11 cellular contexts compared by ENCODE assay signal in the genomic region with DNA sequence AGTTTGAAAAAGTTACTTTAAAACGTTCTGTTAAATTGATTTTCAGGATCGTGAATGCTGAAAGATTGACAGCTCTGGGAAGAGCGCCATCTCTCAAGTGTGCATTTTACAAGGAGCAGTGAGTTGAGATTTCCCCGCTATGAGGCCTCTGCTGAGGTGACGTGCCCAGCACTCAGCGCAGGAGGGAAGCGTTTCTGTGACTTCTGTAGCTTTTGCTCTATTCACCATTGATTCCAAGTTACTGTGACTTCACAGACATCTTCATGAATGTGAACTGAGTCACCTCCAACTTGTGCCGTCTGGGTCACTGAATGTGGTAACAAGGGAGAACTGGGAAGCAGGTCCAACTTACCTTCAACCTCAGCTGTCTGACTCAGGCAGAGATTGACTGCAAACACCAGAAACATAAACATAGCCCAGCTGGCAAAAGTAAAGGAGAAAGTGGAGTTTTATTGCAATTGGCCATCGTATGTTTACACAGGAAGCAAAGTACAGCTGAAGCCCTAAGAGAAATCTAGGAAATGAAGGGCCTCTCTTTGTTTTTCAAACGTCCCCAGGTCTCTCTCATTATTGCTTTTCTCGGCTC.
DNase-seq lines count a peak whose midpoint lies in the region; TF ChIP-seq lines count a peak whose summit lies in the region.
"Had no signal": no experiment of that assay in that cellular context is flagged by ENCODE, and none has a peak within 500 bp of the region (broad histone marks: within the 10 kb centered on the region; RNA-seq: fewer than 3 reads in every experiment).

No MANE protein-coding gene starts in this region.

- no peak overlapping the region for H4K8ac ChIP-seq in mesendoderm (ENCODE audit: low read depth, low read length)

- TF ChIP-seq CTCF in AG04450 (IDR thresholded peaks at IDR 0.05; ENCODE audit: low read depth, low read length) (no peak), brain microvascular endothelial cell (IDR thresholded peaks at IDR 0.05; ENCODE audit: low read depth, low read length, missing control alignments) (peak; percentile 30), liver (IDR thresholded peaks at IDR 0.05; ENCODE audit: low read depth, low read length, missing input control) (no peak), dorsolateral prefrontal cortex (IDR thresholded peaks at IDR 0.05 in 54 of 56, conservative IDR thresholded peaks at IDR 0.05 in 2 of 56; ENCODE audit: low read depth in 1 of 56, partially characterized antibody in 56 of 56) (no peak)

- H3K36me3 ChIP-seq in brain microvascular endothelial cell (replicated peaks): no peaks in the 10 kb centered on the region
- H3K36me3 ChIP-seq in liver (ENCODE audit: control insufficient read depth in 4 of 4, insufficient read depth in 3 of 4, low read depth in 1 of 4, low read length in 3 of 4): no peaks in the 10 kb centered on the region
- no peaks in the 10 kb centered on the region for H3K36me3 ChIP-seq in mesendoderm (ENCODE audit: control insufficient read depth, insufficient read depth, low read length)

- no peak overlapping the region for H2BK15ac ChIP-seq in mesendoderm (replicated peaks; ENCODE audit: low read depth)

- WGBS in liver: 52% methylated on average over 11 of the region's 11 CpGs
- WGBS in mesendoderm (ENCODE audit: extremely low coverage, insufficient coverage, low lambda C conversion rate): no CpG with 5 or more reads among the region's 11 CpGs

- no peak overlapping the region for H2BK5ac ChIP-seq in mesendoderm (ENCODE audit: low read length)

- no peak overlapping the region for H3K18ac ChIP-seq in mesendoderm (ENCODE audit: low read length)

- H3K4me1 ChIP-seq in liver (ENCODE audit: control insufficient read depth in 4 of 4, insufficient read depth in 4 of 4, low read length in 3 of 4): no peaks in the 10 kb centered on the region
- no peaks in the 10 kb centered on the region for H3K4me1 ChIP-seq in mesendoderm (ENCODE audit: control insufficient read depth, low read depth, low read length)

- in situ Hi-C loops in brain microvascular endothelial cell (cut with HindIII; ENCODE audit: low pct_ligation_motif_present, low sequenced_read_pairs): no loop called here

- H3K27ac ChIP-seq in AG04450 (ENCODE audit: low read depth, low read length) (no peak overlapping the region), brain microvascular endothelial cell (peak overlapping the region; percentile 69), liver (ENCODE audit: low read depth in 1 of 2, low read length in 2 of 2) (no peak overlapping the region), mesendoderm (ENCODE audit: low read depth, low read length) (no peak overlapping the region), dorsolateral prefrontal cortex (no peak overlapping the region)

- POLR2A ChIA-PET in AG04450 (lab: Yijun Ruan, JAX) (no interaction called here), HEK293T (lab: Yijun Ruan, JAX) (interaction anchor here (0.7 to 0.9 kb wide), 2 partner anchors 12 to 38 kb away, joined by 3 read pairs; no protein-coding TSS in a partner anchor)

- TF ChIP-seq RAD21 in liver (IDR thresholded peaks at IDR 0.05): peak; percentile 11 to 28

- no peak overlapping the region for H2BK120ac ChIP-seq in mesendoderm (ENCODE audit: low read depth, low read length)

- H2AK5ac ChIP-seq in mesendoderm (ENCODE audit: low read length): no peak overlapping the region

- H3K4me2 ChIP-seq in mesendoderm (ENCODE audit: low read length): no peak overlapping the region

- H3K23ac ChIP-seq in mesendoderm (ENCODE audit: low read length): no peak overlapping the region

- no peak overlapping the region for H3K56ac ChIP-seq in mesendoderm (ENCODE audit: low read length)

- H3K4ac ChIP-seq in mesendoderm (ENCODE audit: low read depth, low read length): no peak overlapping the region

- DNase-seq in AG04450 (ENCODE audit: low read depth, low spot score) (peak; percentile 6), HEK293T (ENCODE audit: extremely low spot score) (peak; percentile 15), brain microvascular endothelial cell (peak; percentile 86), mesendoderm (no peak), COLO829 (ENCODE audit: low spot score) (no peak), dorsolateral prefrontal cortex (no peak)
- no peak for DNase-seq in activated naive CD4-positive, alpha-beta T cell treated with Interleukin-2 at 50 U/mL for 16 hours
- DNase-seq: activated gamma-delta T cell; erythroblast; stimulated activated CD4-positive, alpha-beta T cell treated with anti-CD3 and anti-CD28 coated beads, Interleukin-15, amount 100 ng/mL, for 24 hours had no signal

- H3K9ac ChIP-seq in liver (ENCODE audit: low read depth in 1 of 2, low read length in 2 of 2) (no peak overlapping the region), mesendoderm (ENCODE audit: low read length) (no peak overlapping the region)

- no peaks in the 10 kb centered on the region for H3K79me1 ChIP-seq in mesendoderm (ENCODE audit: low read length)

- intact Hi-C loops in dorsolateral prefrontal cortex (cut with DNase I): no loop called here

- H3K9me3 ChIP-seq in AG04450 (ENCODE audit: control insufficient read depth, insufficient read depth, low read length) (no peaks in the 10 kb centered on the region), liver (ENCODE audit: control insufficient read depth in 4 of 4, low read length in 3 of 4) (no peaks in the 10 kb centered on the region)

- H3K4me3 ChIP-seq in AG04450 (ENCODE audit: low read depth, low read length) (no peak overlapping the region), brain microvascular endothelial cell (ENCODE audit: low read depth, low read length) (no peak overlapping the region), liver (ENCODE audit: low read depth in 1 of 3, low read length in 3 of 3) (no peak overlapping the region), mesendoderm (ENCODE audit: low read length) (no peak overlapping the region), dorsolateral prefrontal cortex (no peak overlapping the region)

- no peak overlapping the region for H4K5ac ChIP-seq in mesendoderm (ENCODE audit: low read length)

- CTCF ChIA-PET in AG04450 (lab: Charles Lee) (no interaction called here), HEK293T (lab: Yijun Ruan, JAX) (interaction anchor here (1.4 kb wide), 1 partner anchor 10 kb away, joined by 4 read pairs; no protein-coding TSS in a partner anchor)

- H3K27me3 ChIP-seq in AG04450 (ENCODE audit: control insufficient read depth, insufficient read depth, low read length) (no peaks in the 10 kb centered on the region), brain microvascular endothelial cell (replicated peaks) (no peaks in the 10 kb centered on the region), liver (ENCODE audit: control insufficient read depth in 4 of 4, insufficient read depth in 4 of 4, low read length in 3 of 4) (no peaks in the 10 kb centered on the region), mesendoderm (ENCODE audit: insufficient read depth, low read length, poor library complexity) (no peaks in the 10 kb centered on the region), dorsolateral prefrontal cortex (peaks cover 0 to 23% (median 3%) of the 10 kb centered on the region in 45 donors)

- H3K79me2 ChIP-seq in mesendoderm (ENCODE audit: control insufficient read depth, insufficient read depth, low read length): no peaks in the 10 kb centered on the region

TF ChIP-seq in HEK293T, 16 proteins besides CTCF, POLR2A, EP300 and RAD21:
- TF ChIP-seq, protein P1, sequence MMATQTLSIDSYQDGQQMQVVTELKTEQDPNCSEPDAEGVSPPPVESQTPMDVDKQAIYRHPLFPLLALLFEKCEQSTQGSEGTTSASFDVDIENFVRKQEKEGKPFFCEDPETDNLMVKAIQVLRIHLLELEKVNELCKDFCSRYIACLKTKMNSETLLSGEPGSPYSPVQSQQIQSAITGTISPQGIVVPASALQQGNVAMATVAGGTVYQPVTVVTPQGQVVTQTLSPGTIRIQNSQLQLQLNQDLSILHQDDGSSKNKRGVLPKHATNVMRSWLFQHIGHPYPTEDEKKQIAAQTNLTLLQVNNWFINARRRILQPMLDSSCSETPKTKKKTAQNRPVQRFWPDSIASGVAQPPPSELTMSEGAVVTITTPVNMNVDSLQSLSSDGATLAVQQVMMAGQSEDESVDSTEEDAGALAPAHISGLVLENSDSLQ (IDR thresholded peaks at IDR 0.05): peak; percentile 80
- no peak for TF ChIP-seq ARNT (IDR thresholded peaks at IDR 0.05)
- no peak for TF ChIP-seq CTBP1 (IDR thresholded peaks at IDR 0.05; ENCODE audit: borderline replicate concordance)
TF ChIP-seq in HEK293T: peak in this region for 1.

TF ChIP-seq in liver, 16 proteins besides CTCF, POLR2A, EP300 and RAD21:
- TF ChIP-seq FOXA2 (IDR thresholded peaks at IDR 0.05): peak; percentile 60
- no peak for TF ChIP-seq FOXA1 (IDR thresholded peaks at IDR 0.05)
- no peak for TF ChIP-seq YY1 (IDR thresholded peaks at IDR 0.05)
- TF ChIP-seq, protein P2, sequence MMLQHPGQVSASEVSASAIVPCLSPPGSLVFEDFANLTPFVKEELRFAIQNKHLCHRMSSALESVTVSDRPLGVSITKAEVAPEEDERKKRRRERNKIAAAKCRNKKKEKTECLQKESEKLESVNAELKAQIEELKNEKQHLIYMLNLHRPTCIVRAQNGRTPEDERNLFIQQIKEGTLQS (IDR thresholded peaks at IDR 0.05): no peak
- TF ChIP-seq NR2F2 (IDR thresholded peaks at IDR 0.05): no peak
- TF ChIP-seq HNF4A (conservative IDR thresholded peaks at IDR 0.05): peak; percentile 20 to 65
- TF ChIP-seq, protein P3, sequence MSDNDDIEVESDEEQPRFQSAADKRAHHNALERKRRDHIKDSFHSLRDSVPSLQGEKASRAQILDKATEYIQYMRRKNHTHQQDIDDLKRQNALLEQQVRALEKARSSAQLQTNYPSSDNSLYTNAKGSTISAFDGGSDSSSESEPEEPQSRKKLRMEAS (IDR thresholded peaks at IDR 0.05): no peak
- peak in 1 of 2 donors; percentile 63 for TF ChIP-seq RXRA (IDR thresholded peaks at IDR 0.05)
- TF ChIP-seq JUND (IDR thresholded peaks at IDR 0.05): peak in 1 of 2 donors; percentile 69
- no peak for TF ChIP-seq SP1 (IDR thresholded peaks at IDR 0.05)
- TF ChIP-seq, protein P4, sequence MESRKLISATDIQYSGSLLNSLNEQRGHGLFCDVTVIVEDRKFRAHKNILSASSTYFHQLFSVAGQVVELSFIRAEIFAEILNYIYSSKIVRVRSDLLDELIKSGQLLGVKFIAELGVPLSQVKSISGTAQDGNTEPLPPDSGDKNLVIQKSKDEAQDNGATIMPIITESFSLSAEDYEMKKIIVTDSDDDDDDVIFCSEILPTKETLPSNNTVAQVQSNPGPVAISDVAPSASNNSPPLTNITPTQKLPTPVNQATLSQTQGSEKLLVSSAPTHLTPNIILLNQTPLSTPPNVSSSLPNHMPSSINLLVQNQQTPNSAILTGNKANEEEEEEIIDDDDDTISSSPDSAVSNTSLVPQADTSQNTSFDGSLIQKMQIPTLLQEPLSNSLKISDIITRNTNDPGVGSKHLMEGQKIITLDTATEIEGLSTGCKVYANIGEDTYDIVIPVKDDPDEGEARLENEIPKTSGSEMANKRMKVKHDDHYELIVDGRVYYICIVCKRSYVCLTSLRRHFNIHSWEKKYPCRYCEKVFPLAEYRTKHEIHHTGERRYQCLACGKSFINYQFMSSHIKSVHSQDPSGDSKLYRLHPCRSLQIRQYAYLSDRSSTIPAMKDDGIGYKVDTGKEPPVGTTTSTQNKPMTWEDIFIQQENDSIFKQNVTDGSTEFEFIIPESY (IDR thresholded peaks at IDR 0.05): no peak

Comparison
In these comparisons a context has a peak if more than half of its experiments do, and no peak if none do; other contexts are left out.
1. DNase-seq: peak in AG04450 (single experiment), HEK293T (single experiment) and brain microvascular endothelial cell (single experiment); none in mesendoderm (single experiment), COLO829 (single experiment), activated naive CD4-positive, alpha-beta T cell treated with Interleukin-2 at 50 U/mL for 16 hours (single experiment) and dorsolateral prefrontal cortex (0 of 10).